In genomic region chr3:111627092-111627491, GRCh38 we compare ENCODE assay signal across 32 cellular contexts. TPM values are rescaled to one million over a fixed set of nuclear protein-coding genes. Genes with fewer than 3 reads are reported as not detected.
DNase-seq lines count a peak whose midpoint lies in the region; ATAC-seq, FAIRE-seq and TF ChIP-seq lines count a peak whose summit lies in the region.
"Had no signal": no experiment of that assay in that cellular context is flagged by ENCODE, and none has a peak within 500 bp of the region (broad histone marks: within the 10 kb centered on the region; RNA-seq: fewer than 3 reads in every experiment).

No MANE protein-coding gene starts in this region.

- H4K20me1 ChIP-seq in IMR-90 (ENCODE audit: insufficient read depth, low read length), result no peaks in the 10 kb centered on the region

- H2BK5ac ChIP-seq in IMR-90 (ENCODE audit: low read depth, low read length, poor library complexity, severe bottlenecking), result peak overlapping the region; percentile 53
- no peak overlapping the region for H2BK5ac ChIP-seq in neuronal stem cell (ENCODE audit: low read length)

- TF ChIP-seq CTCF in IMR-90 (conservative IDR thresholded peaks at IDR 0.05; ENCODE audit: low read depth, low read length) (no peak), bronchial epithelial cell (IDR thresholded peaks at IDR 0.05; ENCODE audit: insufficient read depth, low read length, severe bottlenecking) (no peak)

- peak overlapping the region; percentile 74 for H4K91ac ChIP-seq in IMR-90 (ENCODE audit: insufficient read depth, low read depth, low read length)
- no peak overlapping the region for H4K91ac ChIP-seq in neuronal stem cell (ENCODE audit: low read depth, low read length, poor library complexity)

- in situ Hi-C loops in IMR-90 (cut with MboI; ENCODE audit: low sequenced_read_pairs), result no loop called here

- POLR2A ChIA-PET in IMR-90 (lab: Charles Lee; ENCODE audit: unreplicated experiment), result no interaction called here

- H2AFZ ChIP-seq in IMR-90 (replicated peaks; ENCODE audit: low read length, poor library complexity) (peak overlapping the region; percentile 86), neuronal stem cell (ENCODE audit: low read length) (no peak overlapping the region)
- H2AFZ ChIP-seq: GM23248 had no signal

- H2AK9ac ChIP-seq in IMR-90 (replicated peaks; ENCODE audit: low read depth, low read length, poor library complexity), result peak overlapping the region; percentile 60

- CTCF ChIA-PET in IMR-90 (lab: Yijun Ruan, JAX), result no interaction called here

- H3K9me3 ChIP-seq in IMR-90 (ENCODE audit: control insufficient read depth, insufficient read depth, low read length), result peaks cover 2% of the 10 kb centered on the region; the same call in 1 of the 2 replicates
- peaks cover 0 to 2% of the 10 kb centered on the region in 2 donors for H3K9me3 ChIP-seq in neuronal stem cell (replicated peaks in 1 of 2; ENCODE audit: control insufficient read depth in 2 of 2, insufficient read depth in 1 of 2, low read depth in 1 of 2, low read length in 2 of 2)

- WGBS in IMR-90 (ENCODE audit: extremely low coverage in 2 of 2, insufficient read length in 1 of 2), 2 experiments, result no CpG with 5 or more reads among the region's 2 CpGs
- WGBS in neuronal stem cell (ENCODE audit: extremely low coverage in 2 of 2, insufficient read length in 2 of 2, insufficient replicate concordance in 1 of 2), 2 donors, result no CpG with 5 or more reads among the region's 2 CpGs

- H3K56ac ChIP-seq in IMR-90 (ENCODE audit: extremely low read depth, insufficient read depth, low read length), result no peak overlapping the region

- no TSS peak for BruUV-seq in IMR-90 (replicated peaks; lab: Mats Ljungman, UMichigan)

- H3K4me3 ChIP-seq in IMR-90 (ENCODE audit: insufficient read depth, low read depth, low read length) (no peak overlapping the region), bronchial epithelial cell (ENCODE audit: low read depth, low read length) (no peak overlapping the region), neuronal stem cell (ENCODE audit: low read length in 2 of 2) (no peak overlapping the region)
- H3K4me3 ChIP-seq: GM12878, GM23248 had no signal

- H4K8ac ChIP-seq in IMR-90 (ENCODE audit: low read depth in 2 of 2, low read length in 2 of 2) (peak overlapping the region in 1 of 2 experiments; percentile 80; a peak in 2 of 4 replicates), neuronal stem cell (ENCODE audit: low read depth, low read length) (no peak overlapping the region)

- H3K14ac ChIP-seq in IMR-90 (replicated peaks; ENCODE audit: low read depth, low read length) (peak overlapping the region; percentile 59), neuronal stem cell (ENCODE audit: low read length) (no peak overlapping the region)

- H3K79me1 ChIP-seq in IMR-90 (ENCODE audit: low read depth in 1 of 2, low read length in 2 of 2) (no peaks in the 10 kb centered on the region), neuronal stem cell (ENCODE audit: low read depth, low read length) (no peaks in the 10 kb centered on the region)

- H3K27me3 ChIP-seq in IMR-90 (ENCODE audit: control insufficient read depth, insufficient read depth, low read length) (no peaks in the 10 kb centered on the region), bronchial epithelial cell (ENCODE audit: control insufficient read depth, insufficient read depth, low read length) (no peaks in the 10 kb centered on the region), neuronal stem cell (ENCODE audit: control insufficient read depth in 3 of 3, insufficient read depth in 3 of 3, low read depth in 1 of 3, low read length in 3 of 3) (no peaks in the 10 kb centered on the region)

- no peak overlapping the region for H3K23ac ChIP-seq in IMR-90 (ENCODE audit: low read depth, low read length)
- H3K23ac ChIP-seq in neuronal stem cell (ENCODE audit: low read depth, low read length, poor library complexity), result no peak overlapping the region

- DNase-seq in EH (ENCODE audit: low read depth) (peak; percentile 17), IMR-90 (peak; percentile 68), bronchial epithelial cell (ENCODE audit: low read depth) (peak; percentile 49), neuronal stem cell (ENCODE audit: low spot score) (no peak)
- DNase-seq: activated CD4-positive, alpha-beta T cell treated with anti-CD3 and anti-CD28 coated beads, Interleukin-2, amount 10 ng/mL, durations not matched to agents 7 days and 5 days; activated CD8-positive, alpha-beta memory T cell treated with anti-CD3 and anti-CD28 coated beads, Interleukin-2, amount 10 ng/mL, durations not matched to agents 7 days and 5 days; activated naive CD4-positive, alpha-beta T cell; activated T-cell treated with anti-CD3 and anti-CD28 coated beads, Interleukin-2, amount 50 U/mL, for 48 hours; anterior cingulate cortex; Calu3; caudate nucleus; dermis blood vessel endothelial cell; DND-41; GM23248; left ventricle myocardium superior; naive thymus-derived CD8-positive, alpha-beta T cell; NCI-H1092 treated with DMSO at 0.1 percent for 48 hours; NCI-H187; NCI-H524 treated with DMSO at 0.1 percent for 48 hours; occipital lobe; PC-3; SHP77; stimulated activated CD4-positive, alpha-beta T cell treated with anti-CD3 and anti-CD28 coated beads, Interleukin-2, amount 100 ng/mL, for 24 hours had no signal

- dilution Hi-C loops in IMR-90 (cut with HindIII; ENCODE audit: low sequenced_read_pairs, unreplicated experiment), result no loop called here

- H2BK20ac ChIP-seq in IMR-90 (ENCODE audit: low read depth, low read length), result peak overlapping the region; percentile 79

- H3K36me3 ChIP-seq in IMR-90 (ENCODE audit: control insufficient read depth, insufficient read depth, low read length), result no peaks in the 10 kb centered on the region
- H3K36me3 ChIP-seq in bronchial epithelial cell (ENCODE audit: control insufficient read depth, insufficient read depth, low read length), result no peaks in the 10 kb centered on the region
- no peaks in the 10 kb centered on the region for H3K36me3 ChIP-seq in neuronal stem cell (replicated peaks in 1 of 2; ENCODE audit: control insufficient read depth in 2 of 2, insufficient read depth in 2 of 2, low read length in 2 of 2)

- no peak for TF ChIP-seq RAD21 in IMR-90 (IDR thresholded peaks at IDR 0.05; ENCODE audit: low read length)

- ATAC-seq in IMR-90 (ENCODE audit: low read depth), result peak; percentile 95
- no peak for ATAC-seq in HG03108 (IDR thresholded peaks at IDR 0.05; ENCODE audit: unreplicated experiment)
- no peak for ATAC-seq in GM18505 (IDR thresholded peaks at IDR 0.05; ENCODE audit: unreplicated experiment)
- ATAC-seq in GM18858 (IDR thresholded peaks at IDR 0.05; ENCODE audit: unreplicated experiment), result no peak
- ATAC-seq: activated CD8-positive, alpha-beta memory T cell treated with anti-CD3 and anti-CD28 coated beads, Interleukin-2, amount 10 ng/mL, durations not matched to agents 7 days and 5 days; GM12878; left ventricle myocardium superior; naive thymus-derived CD8-positive, alpha-beta T cell; PC-3 had no signal

- H3K4ac ChIP-seq in IMR-90 (ENCODE audit: low read depth, low read length), result peak overlapping the region; percentile 50
- no peak overlapping the region for H3K4ac ChIP-seq in neuronal stem cell (ENCODE audit: low read length)

- H3K9ac ChIP-seq in IMR-90 (ENCODE audit: low read depth, low read length), result no peak overlapping the region
- no peak overlapping the region for H3K9ac ChIP-seq in neuronal stem cell (ENCODE audit: low read depth, low read length, poor library complexity)
- H3K9ac ChIP-seq: GM23248 had no signal

- no peak overlapping the region for H3K4me2 ChIP-seq in IMR-90 (ENCODE audit: low read depth, low read length)
- no peak overlapping the region for H3K4me2 ChIP-seq in neuronal stem cell (ENCODE audit: insufficient read depth, low read length, poor library complexity, severe bottlenecking)

- H3K4me1 ChIP-seq in IMR-90 (ENCODE audit: control insufficient read depth, insufficient read depth, low read length) (peaks cover 4% of the 10 kb centered on the region), neuronal stem cell (ENCODE audit: control insufficient read depth in 2 of 2, insufficient read depth in 1 of 2, low read depth in 1 of 2, low read length in 2 of 2) (no peaks in the 10 kb centered on the region)

- H2BK120ac ChIP-seq in IMR-90 (ENCODE audit: low read depth, low read length) (peak overlapping the region; percentile 69), neuronal stem cell (ENCODE audit: low read depth, low read length) (no peak overlapping the region)

- H2AK5ac ChIP-seq in IMR-90 (ENCODE audit: low read depth, low read length) (peak overlapping the region; percentile 67), neuronal stem cell (ENCODE audit: low read depth, low read length) (peak overlapping the region; percentile 75)

- H2BK12ac ChIP-seq in neuronal stem cell (ENCODE audit: low read length), result no peak overlapping the region

- intact Hi-C loops in IMR-90 (cut with micrococcal nuclease), result no loop called here

- no peaks in the 10 kb centered on the region for H3K9me1 ChIP-seq in IMR-90 (ENCODE audit: insufficient read depth, low read length)

- peak overlapping the region; percentile 40 for H3K27ac ChIP-seq in IMR-90 (ENCODE audit: insufficient read depth, low read length)
- H3K27ac ChIP-seq in neuronal stem cell (replicated peaks; ENCODE audit: low read length), result no peak overlapping the region
- H3K27ac ChIP-seq: GM23248 had no signal

- peak; percentile 18 for FAIRE-seq in bronchial epithelial cell (lab: Jason Lieb, UNC)
- FAIRE-seq: endometrium, GM12878, islet of Langerhans had no signal

- no peak overlapping the region; the same call in 1 of the 2 replicates for H4K5ac ChIP-seq in IMR-90 (ENCODE audit: low read depth, low read length)

- H2BK15ac ChIP-seq in IMR-90 (ENCODE audit: low read depth, low read length) (peak overlapping the region; percentile 76; the same call in 1 of the 3 replicates), neuronal stem cell (ENCODE audit: low read length) (no peak overlapping the region)

- no peak overlapping the region; the same call in 1 of the 2 replicates for H3K18ac ChIP-seq in IMR-90 (ENCODE audit: low read depth, low read length)
- H3K18ac ChIP-seq in neuronal stem cell (ENCODE audit: low read length), result no peak overlapping the region

- TF ChIP-seq POLR2A in IMR-90 (IDR thresholded peaks at IDR 0.05; ENCODE audit: low read depth, low read length) (no peak), GM18505 (IDR thresholded peaks at IDR 0.05; ENCODE audit: borderline replicate concordance, extremely low read depth, insufficient read depth, insufficient read length) (no peak)

RNA-seq across cellular contexts. Expression of gene ZBED2, which starts 31.9 kb away (rescaled TPM):
- total RNA-seq in IMR-90 (2012; rRNA removed) (0.72 and 1.1 TPM in 2 replicates), bronchial epithelial cell (6.3 and 8.2 TPM in 2 replicates)
- polyA plus RNA-seq in IMR-90 (2012; rRNA removed), result 0.36 and 0.51 TPM in 2 replicates
- 0.15 and 0.34 TPM in 2 replicates for polyA plus RNA-seq in IMR-90 (2012; cell fraction: cytosol; rRNA removed)
- polyA plus RNA-seq in IMR-90 (2012; cell fraction: nucleus; rRNA removed; ENCODE audit: low replicate concordance), result 0.10 and 0.21 TPM in 2 replicates
- not detected for polyA plus RNA-seq in neuronal stem cell (2013, experiment 1 of 2)
- not detected for polyA plus RNA-seq in neuronal stem cell (2013, experiment 2 of 2)
- total RNA-seq: dermis blood vessel endothelial cell, GM23248, left ventricle myocardium superior, mesothelial cell of epicardium, occipital lobe, subcutaneous adipose tissue had no signal
- polyA plus RNA-seq: CD14-positive monocyte, GM23248 had no signal

RNA-seq across cellular contexts. Expression of gene PLCXD2, which starts 47.4 kb away (rescaled TPM):
- total RNA-seq in IMR-90 (2012; rRNA removed) (2.2 and 2.5 TPM in 2 replicates), bronchial epithelial cell (12.1 and 30.5 TPM in 2 replicates)
- polyA plus RNA-seq in IMR-90 (2012; rRNA removed), result 0.55 and 0.57 TPM in 2 replicates
- 0.20 and 0.37 TPM in 2 replicates for polyA plus RNA-seq in IMR-90 (2012; cell fraction: cytosol; rRNA removed)
- 0.74 and 1.9 TPM in 2 replicates for polyA plus RNA-seq in IMR-90 (2012; cell fraction: nucleus; rRNA removed; ENCODE audit: low replicate concordance)
- polyA plus RNA-seq in neuronal stem cell (2013, experiment 1 of 2), result 2.3 TPM
- 2.4 TPM for polyA plus RNA-seq in neuronal stem cell (2013, experiment 2 of 2)
